ENCODE assay signal across 17 cellular contexts in the genomic region with DNA sequence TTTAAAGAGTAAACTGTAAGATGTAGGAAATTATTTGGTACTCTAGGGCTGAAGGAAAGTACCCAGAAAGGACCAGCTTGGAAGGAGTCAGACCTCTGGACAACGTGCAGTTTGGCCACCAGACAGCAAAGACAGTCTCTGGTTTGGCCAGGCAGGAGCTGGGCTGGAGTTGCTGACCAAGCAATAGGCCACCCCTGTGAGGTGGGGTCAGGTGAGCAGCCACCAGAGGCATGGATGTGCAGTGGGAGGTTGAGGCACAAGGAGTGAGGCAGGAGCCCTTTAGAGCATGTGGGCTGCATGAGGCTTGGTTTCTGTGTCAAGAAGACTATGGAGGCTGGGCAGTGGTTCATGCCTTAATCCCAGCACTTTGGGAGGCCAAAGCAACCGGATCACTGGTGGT. TPM values are rescaled to one million over a fixed set of nuclear protein-coding genes. Genes with fewer than 3 reads are reported as not detected.
DNase-seq lines count a peak whose midpoint lies in the region; ATAC-seq and TF ChIP-seq lines count a peak whose summit lies in the region.
"Had no signal": no experiment of that assay in that cellular context is flagged by ENCODE, and none has a peak within 500 bp of the region (broad histone marks: within the 10 kb centered on the region; RNA-seq: fewer than 3 reads in every experiment).

No MANE protein-coding gene starts in this region.

- H3K27me3 ChIP-seq in H7 (ENCODE audit: control insufficient read depth, insufficient read depth, low read length) (no peaks in the 10 kb centered on the region), spleen (replicated peaks in 1 of 7) (no peaks in the 10 kb centered on the region), aorta (ENCODE audit: control insufficient read depth in 1 of 2, insufficient read depth in 2 of 2, low read length in 1 of 2) (no peaks in the 10 kb centered on the region)
- H3K27me3 ChIP-seq: BLaER1 treated with 17β-estradiol and CSF1 and Interleukin-3, amounts not matched to agents 10 nM and 100 nM had no signal

- intact Hi-C loops in spleen (cut with DNase I; ENCODE audit: low total_unique reads), result no loop called here
- intact Hi-C loops in aorta (cut with DNase I), result no loop called here

- H3K36me3 ChIP-seq in H7 (replicated peaks; ENCODE audit: control insufficient read depth, insufficient read depth, low read length) (no peaks in the 10 kb centered on the region), spleen (peaks cover 0 to 43% (median 37%) of the 10 kb centered on the region in 6 donors), aorta (ENCODE audit: control insufficient read depth in 1 of 2, insufficient read depth in 2 of 2, low read length in 1 of 2) (peaks cover 0 to 1% of the 10 kb centered on the region in 2 donors)

- H3K27ac ChIP-seq in spleen (no peak overlapping the region), aorta (ENCODE audit: low read depth in 1 of 2, low read length in 2 of 2) (no peak overlapping the region)
- H3K27ac ChIP-seq: BLaER1 treated with 17β-estradiol and CSF1 and Interleukin-3, amounts not matched to agents 10 nM and 100 nM; GM23248 had no signal

- DNase-seq in H7 (peak; percentile 10), islet precursor cell (peak; percentile 38), spleen (peak; percentile 54), aorta (peak; percentile 9 to 38), GF-D8 (lab: John Stamatoyannopoulos, UW) (no peak), DMS153 (lab: John Stamatoyannopoulos, UW) (no peak)
- DNase-seq: CD4-positive, CD25-positive, alpha-beta regulatory T cell; CD8-positive, alpha-beta memory T cell; COR-L47; DMS 273 treated with DMSO at 0.1 percent for 48 hours; GM23248; HFFc6; IMR-90 had no signal

- no peak for ATAC-seq in aorta (ENCODE audit: low FRiP score)
- ATAC-seq in GM18870 (IDR thresholded peaks at IDR 0.05; ENCODE audit: unreplicated experiment), result no peak
- ATAC-seq: HCT116, K562 had no signal

- TF ChIP-seq CTCF in spleen (IDR thresholded peaks at IDR 0.05 in 8 of 11, conservative IDR thresholded peaks at IDR 0.05 in 3 of 11), result no peak

- H3K4me1 ChIP-seq in spleen (no peaks in the 10 kb centered on the region), aorta (ENCODE audit: control insufficient read depth in 1 of 2, insufficient read depth in 2 of 2, low read length in 2 of 2) (no peaks in the 10 kb centered on the region)

- H3K4me3 ChIP-seq in H7 (ENCODE audit: insufficient read depth, low read depth, low read length) (no peak overlapping the region), spleen (no peak overlapping the region), aorta (ENCODE audit: low read length in 2 of 2) (no peak overlapping the region)
- H3K4me3 ChIP-seq: BLaER1 treated with 17β-estradiol and CSF1 and Interleukin-3, amounts not matched to agents 10 nM and 100 nM; GM23248; K562 had no signal

- TF ChIP-seq POLR2A in spleen (IDR thresholded peaks at IDR 0.05), result no peak

- WGBS in spleen, 5 donors, result 79 to 94% (median 93%) methylated on average over 2 of the region's 2 CpGs
- 81 to 87% methylated on average over 2 of the region's 2 CpGs for WGBS in aorta, 2 donors

- H3K9me3 ChIP-seq in spleen (no peaks in the 10 kb centered on the region), aorta (ENCODE audit: control insufficient read depth, low read length) (no peaks in the 10 kb centered on the region)
- H3K9me3 ChIP-seq: BLaER1 treated with 17β-estradiol and CSF1 and Interleukin-3, amounts not matched to agents 10 nM and 100 nM had no signal

RNA-seq across cellular contexts. Expression of gene MRFAP1, which starts 17.7 kb away (rescaled TPM):
- 82.2 and 83.2 TPM in 2 replicates for total RNA-seq in H7 (2014; rRNA removed; shearing (Covaris generic))
- 100 to 1,000 TPM; 181 to 265 (median 227) TPM for total RNA-seq in spleen
- polyA plus RNA-seq in spleen, result 100 to 1,000 TPM; 133 to 299 (median 191) TPM
- 100 to 1,000 TPM; 244 to 263 TPM for total RNA-seq in aorta
- 100 to 1,000 TPM; 326 to 419 TPM for polyA plus RNA-seq in aorta

RNA-seq across cellular contexts. Expression of gene MAN2B2, which starts 47.8 kb away (rescaled TPM):
- total RNA-seq in H7 (2014; rRNA removed; shearing (Covaris generic)), result 3.4 and 4.4 TPM in 2 replicates
- 10 to 100 TPM; 25.8 to 40.3 (median 34.0) TPM for total RNA-seq in spleen
- polyA plus RNA-seq in spleen, result 10 to 100 TPM in 1 of 3 donors, 1 to 10 TPM in 2; 7.9 to 10.5 (median 9.0) TPM
- 10 to 100 TPM; 44.8 to 58.0 TPM for total RNA-seq in aorta
- 10 to 100 TPM; 13.1 to 40.3 TPM for polyA plus RNA-seq in aorta

Comparison
In these comparisons a context has a peak if more than half of its experiments do, and no peak if none do; other contexts are left out.
1. DNase-seq: peak in H7 (single experiment), islet precursor cell (single experiment), spleen (single experiment) and aorta (2 of 2); none in GF-D8 (single experiment) and DMS153 (single experiment).